In the genomic region with DNA sequence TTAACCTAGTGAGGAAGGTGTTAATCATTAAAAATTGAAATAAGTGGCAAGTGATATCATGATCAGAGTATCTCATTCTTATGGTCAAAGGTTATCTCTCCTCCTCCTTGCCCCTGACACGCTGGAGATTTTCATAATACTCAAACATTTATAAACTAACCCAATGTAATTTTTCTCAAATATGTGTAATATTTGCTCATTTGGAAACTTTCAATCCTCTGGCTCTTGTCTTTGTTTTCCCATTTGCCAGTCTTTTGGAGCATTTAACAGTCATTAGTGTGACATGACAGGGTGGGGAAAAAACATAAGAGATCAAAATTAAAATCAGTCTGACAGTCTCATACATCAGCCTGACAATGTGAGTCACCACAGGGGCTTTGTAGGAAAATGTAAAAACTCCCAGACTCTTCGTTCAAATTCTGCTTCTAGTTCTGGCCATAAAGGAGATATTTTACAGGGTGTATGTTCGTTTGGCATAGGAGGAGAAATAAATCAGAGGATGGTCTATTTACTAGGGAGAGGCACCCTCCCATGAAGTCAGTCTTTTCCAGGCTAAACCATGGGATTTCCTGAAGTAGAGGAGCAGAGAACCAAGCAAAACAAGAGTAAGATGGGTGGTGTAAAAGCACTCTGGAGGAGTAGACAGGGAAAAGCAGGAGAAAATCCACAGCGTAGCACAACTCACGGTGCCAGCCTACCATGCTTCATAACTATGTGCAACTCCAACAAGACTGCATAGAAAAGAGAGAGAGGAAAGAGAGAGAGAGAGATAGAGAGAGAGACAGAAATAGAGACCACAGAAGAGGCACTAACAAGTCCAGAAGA, we compare ENCODE assay signal across 24 cellular contexts.
DNase-seq lines count a peak whose midpoint lies in the region; ATAC-seq and TF ChIP-seq lines count a peak whose summit lies in the region.
"Had no signal": no experiment of that assay in that cellular context is flagged by ENCODE, and none has a peak within 500 bp of the region (broad histone marks: within the 10 kb centered on the region; RNA-seq: fewer than 3 reads in every experiment).

No MANE protein-coding gene starts in this region.

- CTCF ChIA-PET in PC-9 (lab: Charles Lee), result no interaction called here
- CTCF ChIA-PET in activated CD4-positive, alpha-beta memory T cell treated with anti-CD3 and anti-CD28 coated beads for 36 hours (lab: Charles Lee), result no interaction called here

- BruUV-seq in PC-9 (replicated peaks; lab: Mats Ljungman, UMichigan), result no TSS peak

- no peaks in the 10 kb centered on the region for H3K36me3 Mint-ChIP-seq in nephron (ENCODE audit: low read depth)
- no peaks in the 10 kb centered on the region for H3K36me3 Mint-ChIP-seq in activated CD4-positive, alpha-beta memory T cell treated with anti-CD3 and anti-CD28 coated beads for 36 hours
- H3K36me3 Mint-ChIP-seq: activated CD8-positive, alpha-beta memory T cell treated with anti-CD3 and anti-CD28 coated beads, Interleukin-2, amount 10 ng/mL, durations not matched to agents 7 days and 5 days; IgD-negative memory B cell; naive thymus-derived CD8-positive, alpha-beta T cell had no signal

- peaks cover 0 to 16% (median 4%) of the 10 kb centered on the region in 9 donors for H3K4me1 ChIP-seq in heart right ventricle
- H3K4me1 ChIP-seq in stomach, result no peaks in the 10 kb centered on the region
- no peaks in the 10 kb centered on the region for H3K4me1 ChIP-seq in PC-9 (replicated peaks; ENCODE audit: insufficient read depth)

- no peak overlapping the region for H3K4me3 Mint-ChIP-seq in nephron
- no peak overlapping the region for H3K4me3 Mint-ChIP-seq in activated CD4-positive, alpha-beta memory T cell treated with anti-CD3 and anti-CD28 coated beads for 36 hours
- H3K4me3 Mint-ChIP-seq: activated CD8-positive, alpha-beta memory T cell treated with anti-CD3 and anti-CD28 coated beads, Interleukin-2, amount 10 ng/mL, durations not matched to agents 7 days and 5 days; activated naive CD8-positive, alpha-beta T cell treated with anti-CD3 and anti-CD28 coated beads, Interleukin-2, amount 50 U/mL, for 24 hours; dendritic cell treated with granulocyte-macrophage colony-stimulating factor and Interleukin-4, amounts not matched to agents 40 ng/mL and 50 ng/mL, for 4 days; IgD-negative memory B cell; naive thymus-derived CD8-positive, alpha-beta T cell; stimulated activated naive CD8-positive, alpha-beta T cell treated with anti-CD3 and anti-CD28 coated beads, Interleukin-15, Interleukin-2, amounts not matched to agents 100 ng/mL and 50 ng/mL, for 24 hours had no signal

- H3K27me3 ChIP-seq in heart right ventricle (no peaks in the 10 kb centered on the region), stomach (peaks cover 0 to 7% (median 0%) of the 10 kb centered on the region in 3 donors), PC-9 (ENCODE audit: insufficient read depth, low read depth) (no peaks in the 10 kb centered on the region)

- H3K27ac ChIP-seq in heart right ventricle, result peak overlapping the region in 9 of 10 donors; percentile 14 to 68 (median 57)
- no peak overlapping the region for H3K27ac ChIP-seq in stomach
- H3K27ac ChIP-seq in PC-9, result no peak overlapping the region
- H3K27ac ChIP-seq: skin epidermis had no signal

- POLR2A ChIA-PET in PC-9 (lab: Charles Lee; ENCODE audit: unreplicated experiment), result no interaction called here
- POLR2A ChIA-PET in activated CD4-positive, alpha-beta memory T cell treated with anti-CD3 and anti-CD28 coated beads for 36 hours (lab: Charles Lee), result no interaction called here

- no peak overlapping the region for H2AFZ ChIP-seq in PC-9

- TF ChIP-seq CTCF in heart right ventricle (IDR thresholded peaks at IDR 0.05) (no peak), nephron (IDR thresholded peaks at IDR 0.05; ENCODE audit: unreplicated experiment in 3 of 3) (no peak), stomach (IDR thresholded peaks at IDR 0.05) (no peak), PC-9 (conservative IDR thresholded peaks at IDR 0.05) (no peak)

- H4K20me1 ChIP-seq in PC-9 (ENCODE audit: insufficient read depth), result no peaks in the 10 kb centered on the region

- WGBS in heart right ventricle, 2 donors, result 49 to 58% methylated on average over 5 of the region's 5 CpGs
- 45 to 61% (median 50%) methylated on average over 5 of the region's 5 CpGs for WGBS in stomach, 5 donors

- peak; percentile 57 for ATAC-seq in Right ventricle myocardium superior (ENCODE audit: poor library complexity)
- peak in 7 of 8 donors; percentile 16 to 75 (median 60) for ATAC-seq in heart right ventricle
- ATAC-seq in GM18868 (IDR thresholded peaks at IDR 0.05; ENCODE audit: unreplicated experiment), result no peak
- ATAC-seq: activated CD8-positive, alpha-beta memory T cell treated with anti-CD3 and anti-CD28 coated beads, Interleukin-2, amount 10 ng/mL, durations not matched to agents 7 days and 5 days; activated naive CD8-positive, alpha-beta T cell treated with anti-CD3 and anti-CD28 coated beads, Interleukin-2, amount 50 U/mL, for 24 hours; naive thymus-derived CD8-positive, alpha-beta T cell had no signal

- peak overlapping the region in 2 of 3 experiments; percentile 5 to 9 for H3K27ac Mint-ChIP-seq in nephron
- H3K27ac Mint-ChIP-seq in activated CD4-positive, alpha-beta memory T cell treated with anti-CD3 and anti-CD28 coated beads for 36 hours, result no peak overlapping the region
- H3K27ac Mint-ChIP-seq: activated CD8-positive, alpha-beta memory T cell treated with anti-CD3 and anti-CD28 coated beads, Interleukin-2, amount 10 ng/mL, durations not matched to agents 7 days and 5 days; activated naive CD8-positive, alpha-beta T cell treated with anti-CD3 and anti-CD28 coated beads, Interleukin-2, amount 50 U/mL, for 24 hours; dendritic cell treated with granulocyte-macrophage colony-stimulating factor and Interleukin-4, amounts not matched to agents 40 ng/mL and 50 ng/mL, for 4 days; IgD-negative memory B cell; naive thymus-derived CD8-positive, alpha-beta T cell; stimulated activated naive CD8-positive, alpha-beta T cell treated with anti-CD3 and anti-CD28 coated beads, Interleukin-15, Interleukin-2, amounts not matched to agents 100 ng/mL and 50 ng/mL, for 24 hours had no signal

- H3K9me2 ChIP-seq in PC-9 (ENCODE audit: insufficient read depth), result no peaks in the 10 kb centered on the region

- H3K9me3 Mint-ChIP-seq in nephron, result peaks cover 3% of the 10 kb centered on the region
- peaks cover 2% of the 10 kb centered on the region for H3K9me3 Mint-ChIP-seq in activated CD4-positive, alpha-beta memory T cell treated with anti-CD3 and anti-CD28 coated beads for 36 hours
- H3K9me3 Mint-ChIP-seq: dendritic cell treated with granulocyte-macrophage colony-stimulating factor and Interleukin-4, amounts not matched to agents 40 ng/mL and 50 ng/mL, for 4 days had no signal

- H3F3A ChIP-seq in PC-9 (ENCODE audit: insufficient read depth, low read depth), result no peaks in the 10 kb centered on the region

- H3K27me3 Mint-ChIP-seq in nephron (ENCODE audit: low read depth), result no peaks in the 10 kb centered on the region
- H3K27me3 Mint-ChIP-seq in activated CD4-positive, alpha-beta memory T cell treated with anti-CD3 and anti-CD28 coated beads for 36 hours, result no peaks in the 10 kb centered on the region
- H3K27me3 Mint-ChIP-seq: activated CD8-positive, alpha-beta memory T cell treated with anti-CD3 and anti-CD28 coated beads, Interleukin-2, amount 10 ng/mL, durations not matched to agents 7 days and 5 days; activated naive CD8-positive, alpha-beta T cell treated with anti-CD3 and anti-CD28 coated beads, Interleukin-2, amount 50 U/mL, for 24 hours; dendritic cell treated with granulocyte-macrophage colony-stimulating factor and Interleukin-4, amounts not matched to agents 40 ng/mL and 50 ng/mL, for 4 days; IgD-negative memory B cell had no signal

- no peak for TF ChIP-seq POLR2A in stomach (IDR thresholded peaks at IDR 0.05)

- H3K4me3 ChIP-seq in heart right ventricle (no peak overlapping the region), stomach (no peak overlapping the region), PC-9 (no peak overlapping the region)
- H3K4me3 ChIP-seq: skin epidermis had no signal

- DNase-seq in Right ventricle myocardium superior (no peak), cardiac septum (ENCODE audit: low spot score) (no peak), heart right ventricle (no peak), stomach (no peak), PC-9 (no peak)
- no peak for DNase-seq in activated CD4-positive, alpha-beta memory T cell treated with anti-CD3 and anti-CD28 coated beads for 36 hours
- DNase-seq: activated CD4-positive, alpha-beta T cell treated with anti-CD3 and anti-CD28 coated beads for 48 hours; activated CD8-positive, alpha-beta memory T cell treated with anti-CD3 and anti-CD28 coated beads, Interleukin-2, amount 10 ng/mL, durations not matched to agents 7 days and 5 days; activated naive CD8-positive, alpha-beta T cell treated with anti-CD3 and anti-CD28 coated beads, Interleukin-2, amount 50 U/mL, for 24 hours; COR-L47; hypothalamus; islet precursor cell; mesendoderm; naive thymus-derived CD8-positive, alpha-beta T cell; NCI-H2107; NCI-H526; posterior cingulate gyrus; stimulated activated CD4-positive, alpha-beta T cell treated with anti-CD3 and anti-CD28 coated beads, Interleukin-4, amount 100 ng/mL, for 24 hours had no signal

- no peak overlapping the region for H3K4me2 ChIP-seq in PC-9

- TF ChIP-seq EP300 in stomach (IDR thresholded peaks at IDR 0.05), result no peak

- no peaks in the 10 kb centered on the region for H3K4me1 Mint-ChIP-seq in nephron
- no peaks in the 10 kb centered on the region for H3K4me1 Mint-ChIP-seq in activated CD4-positive, alpha-beta memory T cell treated with anti-CD3 and anti-CD28 coated beads for 36 hours (ENCODE audit: low read depth)
- H3K4me1 Mint-ChIP-seq: activated CD8-positive, alpha-beta memory T cell treated with anti-CD3 and anti-CD28 coated beads, Interleukin-2, amount 10 ng/mL, durations not matched to agents 7 days and 5 days; activated naive CD8-positive, alpha-beta T cell treated with anti-CD3 and anti-CD28 coated beads, Interleukin-2, amount 50 U/mL, for 24 hours; IgD-negative memory B cell; naive thymus-derived CD8-positive, alpha-beta T cell had no signal

- intact Hi-C loops in Right ventricle myocardium superior (cut with DNase I), result no loop called here
- intact Hi-C loops in cardiac septum (cut with DNase I), result loop anchor here (5.0 to 10.0 kb wide), 2 partner anchors 216 to 373 kb away; no protein-coding TSS in a partner anchor
- intact Hi-C loops in heart right ventricle (cut with DNase I), result loop anchor here in 1 of 10 donors (10.0 kb wide), 1 partner anchor 366 kb away; a partner anchor contains a TSS
- intact Hi-C loops in stomach (cut with DNase I; ENCODE audit: low total_unique reads), result no loop called here
- intact Hi-C loops in PC-9 (cut with micrococcal nuclease; ENCODE audit: unreplicated experiment), result no loop called here
- intact Hi-C loops in activated CD4-positive, alpha-beta memory T cell treated with anti-CD3 and anti-CD28 coated beads for 36 hours (cut with micrococcal nuclease), result no loop called here

- H3K9me3 ChIP-seq in heart right ventricle (peaks cover 0 to 6% (median 0%) of the 10 kb centered on the region in 11 donors), stomach (peaks cover 0 to 4% (median 0%) of the 10 kb centered on the region in 4 donors), PC-9 (ENCODE audit: insufficient read depth, low read depth) (no peaks in the 10 kb centered on the region)

- H3K36me3 ChIP-seq in heart right ventricle (no peaks in the 10 kb centered on the region), stomach (no peaks in the 10 kb centered on the region), PC-9 (ENCODE audit: low read depth) (no peaks in the 10 kb centered on the region)

- no peaks in the 10 kb centered on the region for H3K79me2 ChIP-seq in PC-9 (ENCODE audit: low read depth)

Comparison
In these comparisons a context has a peak if more than half of its experiments do, and no peak if none do; other contexts are left out.
1. H3K27ac ChIP-seq: peak in heart right ventricle (9 of 10); none in stomach (0 of 5) and PC-9 (single experiment).